In the genomic region with DNA sequence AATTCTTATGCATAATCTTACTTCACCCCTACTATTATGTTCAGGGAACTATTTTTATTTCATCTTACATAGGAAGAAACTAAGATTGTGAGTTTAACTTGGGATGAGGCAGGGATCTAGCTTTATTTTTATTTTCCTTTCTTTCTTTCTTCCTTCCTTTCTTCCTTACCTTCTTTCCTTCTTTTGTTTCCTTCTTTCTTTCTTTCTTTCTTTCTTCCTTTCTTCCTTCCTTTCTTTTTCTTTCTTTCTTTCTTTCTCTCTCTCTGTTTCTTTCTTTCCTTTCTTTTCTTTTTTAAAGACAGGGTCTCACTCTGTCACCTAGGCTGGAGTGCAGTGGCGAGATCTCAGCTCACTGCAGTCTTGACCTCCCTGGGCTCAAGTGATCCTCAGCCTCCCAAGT, we compare ENCODE assay signal across 1 cellular context.
TF ChIP-seq lines count a peak whose summit lies in the region.

No MANE protein-coding gene starts in this region.

TF ChIP-seq in K562, 482 proteins besides CTCF, POLR2A, EP300 and RAD21 (continued from another document):
- TF ChIP-seq, protein P1, sequence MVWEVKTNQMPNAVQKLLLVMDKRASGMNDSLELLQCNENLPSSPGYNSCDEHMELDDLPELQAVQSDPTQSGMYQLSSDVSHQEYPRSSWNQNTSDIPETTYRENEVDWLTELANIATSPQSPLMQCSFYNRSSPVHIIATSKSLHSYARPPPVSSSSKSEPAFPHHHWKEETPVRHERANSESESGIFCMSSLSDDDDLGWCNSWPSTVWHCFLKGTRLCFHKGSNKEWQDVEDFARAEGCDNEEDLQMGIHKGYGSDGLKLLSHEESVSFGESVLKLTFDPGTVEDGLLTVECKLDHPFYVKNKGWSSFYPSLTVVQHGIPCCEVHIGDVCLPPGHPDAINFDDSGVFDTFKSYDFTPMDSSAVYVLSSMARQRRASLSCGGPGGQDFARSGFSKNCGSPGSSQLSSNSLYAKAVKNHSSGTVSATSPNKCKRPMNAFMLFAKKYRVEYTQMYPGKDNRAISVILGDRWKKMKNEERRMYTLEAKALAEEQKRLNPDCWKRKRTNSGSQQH (CRISPR knock-in tag; IDR thresholded peaks at IDR 0.05) = peak; percentile 42; the same call in 1 of the 2 replicates
- TF ChIP-seq HMG20A (CRISPR knock-in tag; conservative IDR thresholded peaks at IDR 0.05) (no peak), HDAC1 (IDR thresholded peaks at IDR 0.05) (peak; percentile 21 to 43; a peak in 1 of 4 replicates)
